In the genomic region with DNA sequence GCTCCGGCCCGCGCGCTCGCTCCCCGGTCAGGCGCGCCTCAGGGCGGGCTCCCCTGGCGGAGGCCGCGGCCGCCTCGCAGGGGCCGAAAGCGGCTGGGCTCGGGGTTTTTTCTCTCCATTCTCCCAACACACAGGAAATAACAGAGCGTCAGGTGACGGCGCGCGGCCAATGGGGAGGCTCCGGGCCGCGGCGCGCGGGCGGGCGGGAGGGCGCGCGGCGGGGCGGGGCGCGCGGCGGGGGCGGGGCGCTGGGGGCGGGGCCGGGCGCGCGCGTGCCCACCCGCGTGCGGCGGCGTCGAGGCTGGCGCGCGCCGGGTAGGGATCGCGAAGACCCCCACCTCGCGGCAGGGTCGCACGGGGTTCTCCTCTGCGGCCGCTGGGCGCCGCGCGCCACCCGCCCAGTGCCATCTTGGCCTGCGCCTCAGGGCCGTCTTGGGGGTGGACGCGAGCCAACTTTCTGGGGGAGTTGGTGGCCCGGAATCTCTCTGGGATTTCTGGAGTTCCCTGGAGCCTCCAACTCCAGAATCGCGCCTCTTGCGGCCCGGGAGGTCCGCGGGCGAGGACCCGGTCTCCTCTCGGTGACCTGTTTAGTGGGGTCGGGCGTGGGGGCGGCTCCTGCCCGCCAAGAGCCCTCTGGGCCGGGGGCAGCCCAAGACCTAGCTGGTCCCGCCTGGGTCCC, we compare ENCODE assay signal across 8 cellular contexts. TPM values are rescaled to one million over a fixed set of nuclear protein-coding genes. Genes with fewer than 3 reads are reported as not detected.
DNase-seq lines count a peak whose midpoint lies in the region; ATAC-seq and TF ChIP-seq lines count a peak whose summit lies in the region.

A gene (minus strand): TSS at position 142 of the 679 bp plus-strand sequence. CDS start 55,348 bp downstream, outside the sequence.

- TF ChIP-seq CTCF in KMS-11 (conservative IDR thresholded peaks at IDR 0.05; ENCODE audit: low read depth, low read length), result no peak

- H3K36me3 ChIP-seq in KMS-11 (ENCODE audit: insufficient read depth), result no peaks in the 10 kb centered on the region
- H3K36me3 ChIP-seq in SK-N-MC (ENCODE audit: insufficient read depth, low read length), result no peaks in the 10 kb centered on the region

- H3K4me2 ChIP-seq in KMS-11, result peak within 1 kb of the TSS; percentile 94

- peak within 1 kb of the TSS; percentile 83 for H3K4me3 Mint-ChIP-seq in activated naive CD4-positive, alpha-beta T cell treated with anti-CD3 and anti-CD28 coated beads, Interleukin-2, amount 10 ng/mL, durations not matched to agents 7 days and 5 days

- peaks cover 43% of the 10 kb centered on the region for H3K79me2 ChIP-seq in KMS-11 (ENCODE audit: insufficient read depth, low read depth)

- no peak within 1 kb of the TSS for H3K4me3 ChIP-seq in KMS-11 (IDR thresholded peaks at IDR 0.05; ENCODE audit: insufficient read depth, low read depth, low read length)
- H3K4me3 ChIP-seq in SK-N-MC, result peak within 1 kb of the TSS; percentile 93

- peak within 1 kb of the TSS; percentile 61 for H2AFZ ChIP-seq in KMS-11 (ENCODE audit: low read depth)

- peak within 1 kb of the TSS; percentile 86 for H3K27ac Mint-ChIP-seq in activated naive CD4-positive, alpha-beta T cell treated with anti-CD3 and anti-CD28 coated beads, Interleukin-2, amount 10 ng/mL, durations not matched to agents 7 days and 5 days

- H3K27ac ChIP-seq in KMS-11, result peak within 1 kb of the TSS; percentile 89
- H3K27ac ChIP-seq in SK-N-MC, result 0 out of 2 replicates have a peak within 1 kb of the TSS, but pooled peaks have one; percentile 31

- H3K4me1 Mint-ChIP-seq in activated naive CD4-positive, alpha-beta T cell treated with anti-CD3 and anti-CD28 coated beads, Interleukin-2, amount 10 ng/mL, durations not matched to agents 7 days and 5 days, result peaks cover 49% of the 10 kb centered on the region

- DNase-seq in DMS53 treated with DMSO at 0.1 percent for 48 hours (lab: John Stamatoyannopoulos, UW; ENCODE audit: unreplicated experiment) (peak; percentile 33), SK-N-MC (ENCODE audit: low read depth, low spot score) (no peak), globus pallidus (ENCODE audit: low spot score) (peak; percentile 66), occipital lobe (lab: John Stamatoyannopoulos, UW) (peak; percentile 53), superior temporal gyrus (ENCODE audit: extremely low spot score) (peak; percentile 81)
- DNase-seq in activated naive CD4-positive, alpha-beta T cell treated with anti-CD3 and anti-CD28 coated beads, Interleukin-2, amount 10 ng/mL, durations not matched to agents 7 days and 5 days, result peak; percentile 86

- peaks cover 17% of the 10 kb centered on the region for H3K36me3 Mint-ChIP-seq in activated naive CD4-positive, alpha-beta T cell treated with anti-CD3 and anti-CD28 coated beads, Interleukin-2, amount 10 ng/mL, durations not matched to agents 7 days and 5 days

- no peaks in the 10 kb centered on the region for H3K9me3 ChIP-seq in SK-N-MC (ENCODE audit: low read depth, low read length)

- ATAC-seq in GM21529 (IDR thresholded peaks at IDR 0.05; ENCODE audit: unreplicated experiment), result peak; percentile 59

- H3K9me3 Mint-ChIP-seq in activated naive CD4-positive, alpha-beta T cell treated with anti-CD3 and anti-CD28 coated beads, Interleukin-2, amount 10 ng/mL, durations not matched to agents 7 days and 5 days, result no peaks in the 10 kb centered on the region

- peak within 1 kb of the TSS; percentile 92 for H3K9ac ChIP-seq in KMS-11
- H3K9ac ChIP-seq in SK-N-MC (ENCODE audit: insufficient read length), result peak within 1 kb of the TSS; percentile 91

- no peaks in the 10 kb centered on the region for H3K27me3 ChIP-seq in KMS-11 (ENCODE audit: insufficient read depth, low read depth)

- H4K20me1 ChIP-seq in KMS-11 (ENCODE audit: insufficient read depth), result 0 out of 2 replicates have a peak, but pooled peaks cover 16% of the 10 kb centered on the region

- peaks cover 64% of the 10 kb centered on the region for H3K4me1 ChIP-seq in KMS-11 (ENCODE audit: low read depth, poor library complexity, severe bottlenecking)

- CTCF ChIA-PET in activated naive CD4-positive, alpha-beta T cell treated with anti-CD3 and anti-CD28 coated beads, Interleukin-2, amount 10 ng/mL, durations not matched to agents 7 days and 5 days (lab: Charles Lee), result no interaction called here

- H3K27me3 Mint-ChIP-seq in activated naive CD4-positive, alpha-beta T cell treated with anti-CD3 and anti-CD28 coated beads, Interleukin-2, amount 10 ng/mL, durations not matched to agents 7 days and 5 days, result no peaks in the 10 kb centered on the region

RNA-seq across cellular contexts. Expression of the gene that starts here (rescaled TPM):
- 60.7 TPM for total RNA-seq in occipital lobe
